1 cellular context compared by ENCODE assay signal in the genomic region with DNA sequence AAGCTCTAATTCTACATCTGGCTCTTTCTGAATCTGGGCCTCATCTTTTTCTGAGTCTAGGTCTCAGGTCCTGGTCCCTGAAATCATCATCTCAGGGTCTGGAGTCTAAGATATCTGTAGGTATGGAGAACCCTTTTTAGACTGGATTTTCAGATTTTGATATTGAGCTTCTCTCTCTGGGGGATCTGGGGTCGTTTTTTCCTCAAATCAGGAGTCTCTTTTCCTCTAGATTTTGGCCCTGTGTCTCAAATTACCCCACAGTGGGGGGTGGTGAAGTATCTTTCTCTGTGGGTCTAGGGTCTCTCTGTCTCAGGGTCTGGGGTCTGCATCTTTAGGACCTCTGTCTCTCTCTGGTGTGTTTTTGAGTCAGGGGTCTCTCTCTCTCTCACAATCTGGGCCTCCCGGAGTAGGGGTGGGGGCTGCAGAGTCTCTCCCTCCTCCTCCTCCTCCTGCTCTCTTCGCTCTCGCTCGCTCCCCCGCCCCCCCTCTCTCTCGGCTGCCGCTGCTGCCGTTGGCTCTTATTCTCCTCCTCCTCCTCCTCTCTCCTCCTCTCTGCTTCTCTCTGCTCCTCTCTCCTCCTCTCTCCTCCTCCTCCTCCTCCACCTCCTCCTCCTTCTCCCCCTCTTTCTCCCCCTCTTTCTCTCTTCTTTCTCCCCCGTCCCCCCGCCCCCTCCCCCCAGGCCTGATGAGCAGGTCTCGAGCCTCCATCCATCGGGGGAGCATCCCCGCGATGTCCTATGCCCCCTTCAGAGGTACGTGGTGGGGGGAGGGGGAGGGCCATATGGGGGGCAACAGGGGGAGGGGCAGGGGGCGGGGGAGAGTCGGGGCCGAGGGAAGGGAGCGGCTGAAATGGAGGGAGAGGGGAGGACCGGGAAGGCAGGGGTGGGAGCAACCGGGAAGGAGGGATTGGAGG.
TF ChIP-seq lines count a peak whose summit lies in the region.

A gene (plus strand): TSS at position 486 of the 913 bp plus-strand sequence. CDS start 200 bp downstream, at position 686.

TF ChIP-seq in A549, 52 proteins besides CTCF, POLR2A, EP300 and RAD21 (continued from another document):
- TF ChIP-seq JUN (IDR thresholded peaks at IDR 0.05) = no peak
- TF ChIP-seq RFX5 (IDR thresholded peaks at IDR 0.05) = no peak
- no peak for TF ChIP-seq GATA3 (IDR thresholded peaks at IDR 0.05; ENCODE audit: borderline replicate concordance)
- no peak for TF ChIP-seq KDM5A (IDR thresholded peaks at IDR 0.05)
- no peak for TF ChIP-seq HOXA7 (CRISPR knock-in tag; IDR thresholded peaks at IDR 0.05)
- TF ChIP-seq FOSB (CRISPR knock-in tag; IDR thresholded peaks at IDR 0.05) = no peak
- no peak for TF ChIP-seq CEBPB (IDR thresholded peaks at IDR 0.05)
- no peak for TF ChIP-seq HOXB13 (CRISPR knock-in tag; IDR thresholded peaks at IDR 0.05; ENCODE audit: low read depth)
